8 cellular contexts compared by ENCODE assay signal in the genomic region with DNA sequence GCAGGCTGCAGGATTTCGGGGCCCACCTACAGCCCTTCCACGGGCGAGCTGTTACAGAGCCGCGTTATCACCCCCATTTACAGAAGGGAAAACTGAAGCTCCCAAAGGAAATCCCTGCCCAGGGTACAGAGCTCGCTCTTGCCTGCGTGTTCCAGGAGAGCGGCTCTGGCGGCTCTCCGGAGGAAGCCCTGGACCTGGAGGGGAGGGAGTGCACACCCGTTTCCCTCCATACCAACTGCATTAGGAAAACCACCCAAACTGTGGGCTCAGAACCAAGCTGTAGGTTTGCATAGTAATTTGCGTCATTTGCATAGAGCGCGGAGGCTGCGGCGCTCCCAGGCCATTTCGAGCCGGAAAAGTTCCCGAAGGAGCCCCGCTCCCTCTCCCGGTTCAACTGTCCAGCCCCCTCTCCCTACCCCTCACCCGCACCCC. TPM values are rescaled to one million over a fixed set of nuclear protein-coding genes. Genes with fewer than 3 reads are reported as not detected.
DNase-seq lines count a peak whose midpoint lies in the region; ATAC-seq and TF ChIP-seq lines count a peak whose summit lies in the region.

No MANE protein-coding gene starts in this region.

- ATAC-seq in HCT116: peak; percentile 55
- no peak for ATAC-seq in HG03457 (IDR thresholded peaks at IDR 0.05; ENCODE audit: unreplicated experiment)

- in situ Hi-C loops in brain microvascular endothelial cell (cut with HindIII; ENCODE audit: low pct_ligation_motif_present, low sequenced_read_pairs): no loop called here

- peak; percentile 59 for DNase-seq in NCI-H2196 treated with DMSO at 0.1 percent for 48 hours (lab: John Stamatoyannopoulos, UW; ENCODE audit: unreplicated experiment)
- DNase-seq in NCI-H2196 (lab: John Stamatoyannopoulos, UW; ENCODE audit: unreplicated experiment): no peak
- no peak for DNase-seq in HCT116 (ENCODE audit: low read depth, low spot score)
- DNase-seq in NCI-H526 (lab: John Stamatoyannopoulos, UW): peak; percentile 88 to 96
- DNase-seq in brain microvascular endothelial cell: peak; percentile 57
- DNase-seq in kidney tubule cell (ENCODE audit: low spot score): peak; percentile 58
- DNase-seq in stromal cell of bone marrow (ENCODE audit: low read depth): peak; percentile 55

- H3K4me2 ChIP-seq in HCT116 (ENCODE audit: low read length): peak overlapping the region; percentile 95

- RAD21 ChIA-PET in HCT116 (lab: Charles Lee; ENCODE audit: low non-redundant PET in 1 of 2, low total read pairs in 2 of 2, uncharacterized antibody in 2 of 2, unreplicated experiment in 2 of 2): interaction anchor here (0.6 to 2.5 kb wide), 26 partner anchors 10 to 410 kb away, joined by 3 to 28 read pairs (median 6); partner anchors contain the start of genes ADGRB2 (in 1 of the 2), KPNA6 (in 1 of the 2) and TINAGL1 (in 1 of the 2)

- intact Hi-C loops in HCT116 (cut with micrococcal nuclease): loop anchor here (1.0 to 10.0 kb wide), 6 partner anchors 26 to 604 kb away; no protein-coding TSS in a partner anchor

- H3K79me2 ChIP-seq in HCT116 (ENCODE audit: insufficient read depth, low read length): no peaks in the 10 kb centered on the region

- TF ChIP-seq POLR2A in HCT116 (IDR thresholded peaks at IDR 0.05; ENCODE audit: borderline replicate concordance, extremely low read depth, insufficient read depth, insufficient read length): no peak

- POLR2A ChIA-PET in HCT116 (lab: Charles Lee): interaction anchor here (0.6 to 1.5 kb wide), 13 partner anchors 8 to 284 kb away, joined by 3 to 8 read pairs (median 3); partner anchors contain the start of genes KHDRBS1, PEF1 and TMEM39B

- peak overlapping the region; percentile 77 for H3K9ac ChIP-seq in HCT116 (ENCODE audit: low read length)

- H3K27me3 ChIP-seq in HCT116 (ENCODE audit: insufficient read depth, low read length) (no peaks in the 10 kb centered on the region), brain microvascular endothelial cell (replicated peaks) (no peaks in the 10 kb centered on the region)

- H3K4me3 ChIP-seq in HCT116 (replicated peaks in 1 of 2; ENCODE audit: low read depth in 1 of 2, low read length in 2 of 2) (peak overlapping the region; percentile 66 to 76), brain microvascular endothelial cell (ENCODE audit: low read depth, low read length) (peak overlapping the region; percentile 73)

- no peaks in the 10 kb centered on the region for H4K20me1 ChIP-seq in HCT116 (ENCODE audit: insufficient read depth)

- TF ChIP-seq RAD21 in HCT116 (IDR thresholded peaks at IDR 0.05; ENCODE audit: low read depth): no peak

- no TSS peak for BruUV-seq in HCT116 (replicated peaks; lab: Mats Ljungman, UMichigan)

- TF ChIP-seq CTCF in HCT116 (IDR thresholded peaks at IDR 0.05 in 2 of 3, conservative IDR thresholded peaks at IDR 0.05 in 1 of 3; ENCODE audit: borderline replicate concordance in 1 of 3, insufficient read depth in 1 of 3, low read depth in 2 of 3, low read length in 2 of 3) (no peak), brain microvascular endothelial cell (IDR thresholded peaks at IDR 0.05; ENCODE audit: low read depth, low read length, missing control alignments) (no peak)

- peak overlapping the region; percentile 83 for H2AFZ ChIP-seq in HCT116 (ENCODE audit: low read depth, low read length, poor library complexity, severe bottlenecking)

- H3K9me3 ChIP-seq in HCT116 (ENCODE audit: control insufficient read depth in 1 of 2, insufficient read depth in 1 of 2, low read depth in 1 of 2, low read length in 2 of 2): no peaks in the 10 kb centered on the region

- no peaks in the 10 kb centered on the region for H3K36me3 ChIP-seq in HCT116 (ENCODE audit: control insufficient read depth in 1 of 2, insufficient read depth in 2 of 2, low read length in 2 of 2)
- peaks cover 25% of the 10 kb centered on the region for H3K36me3 ChIP-seq in brain microvascular endothelial cell (replicated peaks)

- H3K4me1 ChIP-seq in HCT116 (ENCODE audit: control insufficient read depth in 1 of 2, insufficient read depth in 2 of 2, low read length in 2 of 2): peaks cover 3 to 22% of the 10 kb centered on the region in 2 experiments; a peak in 3 of 4 replicates

- H3K9me2 ChIP-seq in HCT116 (ENCODE audit: insufficient read depth): no peaks in the 10 kb centered on the region

- CTCF ChIA-PET in HCT116 (lab: Charles Lee): interaction anchor here (0.6 to 2.5 kb wide), 53 partner anchors 8 to 1070 kb away, joined by 3 to 105 read pairs (median 5); partner anchors contain the start of genes ADGRB2, PEF1 and SPOCD1

- H3K27ac ChIP-seq in HCT116 (ENCODE audit: low read depth, low read length) (peak overlapping the region; percentile 77), brain microvascular endothelial cell (peak overlapping the region; percentile 72)

TF ChIP-seq in HCT116, 20 proteins besides CTCF, POLR2A, EP300 and RAD21:
- no peak for TF ChIP-seq ZNF274 (IDR thresholded peaks at IDR 0.05; ENCODE audit: low read depth, low read length)
- TF ChIP-seq FOSL1 (IDR thresholded peaks at IDR 0.05; ENCODE audit: low read depth): no peak
- TF ChIP-seq EZH2phosphoT487 (IDR thresholded peaks at IDR 0.05; ENCODE audit: borderline replicate concordance): no peak
- TF ChIP-seq YY1 (IDR thresholded peaks at IDR 0.05; ENCODE audit: extremely low read depth, insufficient replicate concordance, low read depth, low read length): no peak
- no peak for TF ChIP-seq ZFX (IDR thresholded peaks at IDR 0.05)
- no peak for TF ChIP-seq SRF (IDR thresholded peaks at IDR 0.05; ENCODE audit: low read depth)
- no peak for TF ChIP-seq CBX3 (IDR thresholded peaks at IDR 0.05; ENCODE audit: low read depth)
- no peak for TF ChIP-seq TCF7L2 (IDR thresholded peaks at IDR 0.05; ENCODE audit: borderline replicate concordance, extremely low read depth, insufficient read depth, insufficient read length)
- no peak for TF ChIP-seq MAX (IDR thresholded peaks at IDR 0.05)
- no peak for TF ChIP-seq SIN3A (IDR thresholded peaks at IDR 0.05; ENCODE audit: low read depth)
- no peak for TF ChIP-seq JUND (IDR thresholded peaks at IDR 0.05)
- TF ChIP-seq POLR2AphosphoS5 (IDR thresholded peaks at IDR 0.05; ENCODE audit: low read depth, low read length): no peak

RNA-seq across cellular contexts. Expression of gene ADGRB2, which starts 24.7 kb away (rescaled TPM):
- 10.1 TPM for total RNA-seq in HCT116 (2021; ENCODE audit: unreplicated experiment)
- 6.0 and 7.1 TPM in 2 replicates for polyA plus RNA-seq in HCT116 (2012)

RNA-seq across cellular contexts. Expression of gene SPOCD1, which starts 27.0 kb away (rescaled TPM):
- total RNA-seq in HCT116 (2021; ENCODE audit: unreplicated experiment): 5.0 TPM
- 3.0 and 3.5 TPM in 2 replicates for polyA plus RNA-seq in HCT116 (2012)

Comparison
In these comparisons a context has a peak if more than half of its experiments do, and no peak if none do; other contexts are left out.
1. DNase-seq: peak in NCI-H2196 treated with DMSO at 0.1 percent for 48 hours (single experiment), NCI-H526 (2 of 2), brain microvascular endothelial cell (single experiment), kidney tubule cell (single experiment) and stromal cell of bone marrow (single experiment); none in NCI-H2196 (single experiment) and HCT116 (single experiment).